1 cellular context compared by ENCODE assay signal in genomic region chr17:43759836-43760235, GRCh38.
TF ChIP-seq lines count a peak whose summit lies in the region.

No MANE protein-coding gene starts in this region.

TF ChIP-seq in WTC11, 78 proteins besides CTCF, POLR2A, EP300 and RAD21 (continued from another document):
- no peak for TF ChIP-seq ATF6 (CRISPR knock-in tag; IDR thresholded peaks at IDR 0.05)
- TF ChIP-seq NFE2L1 (CRISPR knock-in tag; IDR thresholded peaks at IDR 0.05), result peak; percentile 41; the same call in 1 of the 2 replicates
